In genomic region chr17:71188811-71189492, GRCh38 we compare ENCODE assay signal across 13 cellular contexts.
A peak's percentile ranks its signal among the peaks of the same experiment; 100 is the strongest.
DNase-seq lines count a peak whose midpoint lies in the region; ATAC-seq, FAIRE-seq and TF ChIP-seq lines count a peak whose summit lies in the region.
"Had no signal": no experiment of that assay in that cellular context is flagged by ENCODE, and none has a peak within 500 bp of the region (broad histone marks: within the 10 kb centered on the region; RNA-seq: fewer than 3 reads in every experiment).

No MANE protein-coding gene starts in this region.

- no peak for ATAC-seq in HG03025 (IDR thresholded peaks at IDR 0.05; ENCODE audit: low FRiP score, unreplicated experiment)
- ATAC-seq in HG02840 (IDR thresholded peaks at IDR 0.05; ENCODE audit: low FRiP score, unreplicated experiment): no peak
- ATAC-seq: left colon; stimulated activated memory B cell treated with anti-CD40 and anti-IgM and Interleukin-4, amounts not matched to agents 10 μg/mL and 1 μg/mL and 100 μg/mL, for 72 hours had no signal

- POLR2A ChIA-PET in activated CD4-positive, alpha-beta T cell treated with anti-CD3 and anti-CD28 coated beads, Interleukin-2, amount 10 ng/mL, durations not matched to agents 7 days and 5 days (lab: Charles Lee): no interaction called here

- peak; percentile 97 for FAIRE-seq in H54 (lab: Jason Lieb, UNC)
- FAIRE-seq: endothelial cell of umbilical vein had no signal

- peak overlapping the region; percentile 64 for H3K27ac ChIP-seq in SJSA1
- H3K27ac ChIP-seq: adrenal gland, neural progenitor cell had no signal

- H3K27me3 ChIP-seq in SJSA1 (replicated peaks): no peaks in the 10 kb centered on the region
- H3K27me3 ChIP-seq: adrenal gland, neural progenitor cell had no signal

- no peak overlapping the region for H3K4me3 Mint-ChIP-seq in activated CD4-positive, alpha-beta T cell treated with anti-CD3 and anti-CD28 coated beads, Interleukin-2, amount 10 ng/mL, durations not matched to agents 7 days and 5 days
- H3K4me3 Mint-ChIP-seq: neural progenitor cell; stimulated activated memory B cell treated with anti-CD40 and anti-IgM and Interleukin-4, amounts not matched to agents 10 μg/mL and 1 μg/mL and 100 μg/mL, for 72 hours had no signal

- DNase-seq in H54 (ENCODE audit: insufficient read length, low spot score) (peak; percentile 33), SJSA1 (ENCODE audit: low read depth in 1 of 2, low spot score in 2 of 2) (peak in 1 of 2 experiments; percentile 92), fibroblast of peridontal ligament (ENCODE audit: extremely low read depth) (peak; percentile 95)
- no peak for DNase-seq in activated CD8-positive, alpha-beta memory T cell treated with anti-CD3 and anti-CD28 coated beads for 24 hours
- no peak for DNase-seq in activated CD4-positive, alpha-beta T cell treated with anti-CD3 and anti-CD28 coated beads, Interleukin-2, amount 10 ng/mL, durations not matched to agents 7 days and 5 days
- DNase-seq: adrenal gland, left colon, NCI-H187 treated with DMSO at 0.1 percent for 48 hours had no signal

- H3K9me3 Mint-ChIP-seq in activated CD4-positive, alpha-beta T cell treated with anti-CD3 and anti-CD28 coated beads, Interleukin-2, amount 10 ng/mL, durations not matched to agents 7 days and 5 days: peaks cover 3% of the 10 kb centered on the region
- H3K9me3 Mint-ChIP-seq: neural progenitor cell had no signal

- no peak overlapping the region for H3K4me3 ChIP-seq in SJSA1
- H3K4me3 ChIP-seq: adrenal gland, neural progenitor cell had no signal

- H3K27ac Mint-ChIP-seq in activated CD4-positive, alpha-beta T cell treated with anti-CD3 and anti-CD28 coated beads, Interleukin-2, amount 10 ng/mL, durations not matched to agents 7 days and 5 days: no peak overlapping the region
- H3K27ac Mint-ChIP-seq: neural progenitor cell; stimulated activated memory B cell treated with anti-CD40 and anti-IgM and Interleukin-4, amounts not matched to agents 10 μg/mL and 1 μg/mL and 100 μg/mL, for 72 hours had no signal

- no peaks in the 10 kb centered on the region for H3K27me3 Mint-ChIP-seq in activated CD4-positive, alpha-beta T cell treated with anti-CD3 and anti-CD28 coated beads, Interleukin-2, amount 10 ng/mL, durations not matched to agents 7 days and 5 days
- H3K27me3 Mint-ChIP-seq: stimulated activated memory B cell treated with anti-CD40 and anti-IgM and Interleukin-4, amounts not matched to agents 10 μg/mL and 1 μg/mL and 100 μg/mL, for 72 hours had no signal

- CTCF ChIA-PET in activated CD4-positive, alpha-beta T cell treated with anti-CD3 and anti-CD28 coated beads, Interleukin-2, amount 10 ng/mL, durations not matched to agents 7 days and 5 days (lab: Charles Lee): no interaction called here

- no peak for TF ChIP-seq POLR2A in H54 (IDR thresholded peaks at IDR 0.05; ENCODE audit: low read depth, low read length)

- H3K4me1 ChIP-seq in SJSA1 (replicated peaks): peaks cover 27% of the 10 kb centered on the region
- H3K4me1 ChIP-seq: adrenal gland, neural progenitor cell had no signal

- no peaks in the 10 kb centered on the region for H3K36me3 Mint-ChIP-seq in activated CD4-positive, alpha-beta T cell treated with anti-CD3 and anti-CD28 coated beads, Interleukin-2, amount 10 ng/mL, durations not matched to agents 7 days and 5 days (ENCODE audit: low read depth)
- H3K36me3 Mint-ChIP-seq: neural progenitor cell; stimulated activated memory B cell treated with anti-CD40 and anti-IgM and Interleukin-4, amounts not matched to agents 10 μg/mL and 1 μg/mL and 100 μg/mL, for 72 hours had no signal

- no peaks in the 10 kb centered on the region for H3K9me3 ChIP-seq in SJSA1 (replicated peaks)
- H3K9me3 ChIP-seq: adrenal gland had no signal

- H3K4me1 Mint-ChIP-seq in activated CD4-positive, alpha-beta T cell treated with anti-CD3 and anti-CD28 coated beads, Interleukin-2, amount 10 ng/mL, durations not matched to agents 7 days and 5 days: no peaks in the 10 kb centered on the region
- H3K4me1 Mint-ChIP-seq: neural progenitor cell; stimulated activated memory B cell treated with anti-CD40 and anti-IgM and Interleukin-4, amounts not matched to agents 10 μg/mL and 1 μg/mL and 100 μg/mL, for 72 hours had no signal

- no peaks in the 10 kb centered on the region for H3K36me3 ChIP-seq in SJSA1
- H3K36me3 ChIP-seq: adrenal gland, neural progenitor cell had no signal

Comparison
In these comparisons a context has a peak if more than half of its experiments do, and no peak if none do; other contexts are left out.
1. DNase-seq: peak in H54 (single experiment) and fibroblast of peridontal ligament (single experiment); none in activated CD8-positive, alpha-beta memory T cell treated with anti-CD3 and anti-CD28 coated beads for 24 hours (single experiment) and activated CD4-positive, alpha-beta T cell treated with anti-CD3 and anti-CD28 coated beads, Interleukin-2, amount 10 ng/mL, durations not matched to agents 7 days and 5 days (single experiment).